In the genomic region with DNA sequence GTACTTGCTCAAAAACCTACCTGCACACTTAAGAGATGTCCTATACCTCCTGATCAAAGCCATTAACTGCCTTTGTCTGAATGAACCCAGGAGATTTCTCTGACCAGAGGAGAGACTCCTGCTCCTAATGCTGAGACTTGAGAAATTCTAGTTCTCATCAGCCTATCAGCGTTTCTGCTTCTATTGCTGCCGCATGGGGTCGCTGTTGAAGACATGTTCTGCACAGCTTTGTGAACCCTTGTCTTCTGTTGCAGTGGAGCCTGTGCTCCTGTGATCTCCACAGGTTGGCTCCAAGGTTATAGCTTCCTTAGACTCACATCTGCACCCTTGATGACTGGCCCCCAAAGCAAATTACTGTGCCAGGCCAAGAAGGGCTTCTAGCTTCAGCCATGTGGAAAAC, we compare ENCODE assay signal across 1 cellular context.
TF ChIP-seq lines count a peak whose summit lies in the region.

No MANE protein-coding gene starts in this region.

TF ChIP-seq in H1, 55 proteins besides CTCF, POLR2A, EP300 and RAD21 (continued from another document):
- no peak for TF ChIP-seq SAP30 (IDR thresholded peaks at IDR 0.05; ENCODE audit: insufficient read depth, insufficient replicate concordance, low read length)
- TF ChIP-seq, protein P1, sequence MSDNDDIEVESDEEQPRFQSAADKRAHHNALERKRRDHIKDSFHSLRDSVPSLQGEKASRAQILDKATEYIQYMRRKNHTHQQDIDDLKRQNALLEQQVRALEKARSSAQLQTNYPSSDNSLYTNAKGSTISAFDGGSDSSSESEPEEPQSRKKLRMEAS (IDR thresholded peaks at IDR 0.05) = no peak
- TF ChIP-seq FOSL1 (IDR thresholded peaks at IDR 0.05; ENCODE audit: insufficient read depth, low read depth, low read length) = no peak
- TF ChIP-seq CEBPB (IDR thresholded peaks at IDR 0.05; ENCODE audit: low read depth, low read length) = no peak
- TF ChIP-seq, protein P2, sequence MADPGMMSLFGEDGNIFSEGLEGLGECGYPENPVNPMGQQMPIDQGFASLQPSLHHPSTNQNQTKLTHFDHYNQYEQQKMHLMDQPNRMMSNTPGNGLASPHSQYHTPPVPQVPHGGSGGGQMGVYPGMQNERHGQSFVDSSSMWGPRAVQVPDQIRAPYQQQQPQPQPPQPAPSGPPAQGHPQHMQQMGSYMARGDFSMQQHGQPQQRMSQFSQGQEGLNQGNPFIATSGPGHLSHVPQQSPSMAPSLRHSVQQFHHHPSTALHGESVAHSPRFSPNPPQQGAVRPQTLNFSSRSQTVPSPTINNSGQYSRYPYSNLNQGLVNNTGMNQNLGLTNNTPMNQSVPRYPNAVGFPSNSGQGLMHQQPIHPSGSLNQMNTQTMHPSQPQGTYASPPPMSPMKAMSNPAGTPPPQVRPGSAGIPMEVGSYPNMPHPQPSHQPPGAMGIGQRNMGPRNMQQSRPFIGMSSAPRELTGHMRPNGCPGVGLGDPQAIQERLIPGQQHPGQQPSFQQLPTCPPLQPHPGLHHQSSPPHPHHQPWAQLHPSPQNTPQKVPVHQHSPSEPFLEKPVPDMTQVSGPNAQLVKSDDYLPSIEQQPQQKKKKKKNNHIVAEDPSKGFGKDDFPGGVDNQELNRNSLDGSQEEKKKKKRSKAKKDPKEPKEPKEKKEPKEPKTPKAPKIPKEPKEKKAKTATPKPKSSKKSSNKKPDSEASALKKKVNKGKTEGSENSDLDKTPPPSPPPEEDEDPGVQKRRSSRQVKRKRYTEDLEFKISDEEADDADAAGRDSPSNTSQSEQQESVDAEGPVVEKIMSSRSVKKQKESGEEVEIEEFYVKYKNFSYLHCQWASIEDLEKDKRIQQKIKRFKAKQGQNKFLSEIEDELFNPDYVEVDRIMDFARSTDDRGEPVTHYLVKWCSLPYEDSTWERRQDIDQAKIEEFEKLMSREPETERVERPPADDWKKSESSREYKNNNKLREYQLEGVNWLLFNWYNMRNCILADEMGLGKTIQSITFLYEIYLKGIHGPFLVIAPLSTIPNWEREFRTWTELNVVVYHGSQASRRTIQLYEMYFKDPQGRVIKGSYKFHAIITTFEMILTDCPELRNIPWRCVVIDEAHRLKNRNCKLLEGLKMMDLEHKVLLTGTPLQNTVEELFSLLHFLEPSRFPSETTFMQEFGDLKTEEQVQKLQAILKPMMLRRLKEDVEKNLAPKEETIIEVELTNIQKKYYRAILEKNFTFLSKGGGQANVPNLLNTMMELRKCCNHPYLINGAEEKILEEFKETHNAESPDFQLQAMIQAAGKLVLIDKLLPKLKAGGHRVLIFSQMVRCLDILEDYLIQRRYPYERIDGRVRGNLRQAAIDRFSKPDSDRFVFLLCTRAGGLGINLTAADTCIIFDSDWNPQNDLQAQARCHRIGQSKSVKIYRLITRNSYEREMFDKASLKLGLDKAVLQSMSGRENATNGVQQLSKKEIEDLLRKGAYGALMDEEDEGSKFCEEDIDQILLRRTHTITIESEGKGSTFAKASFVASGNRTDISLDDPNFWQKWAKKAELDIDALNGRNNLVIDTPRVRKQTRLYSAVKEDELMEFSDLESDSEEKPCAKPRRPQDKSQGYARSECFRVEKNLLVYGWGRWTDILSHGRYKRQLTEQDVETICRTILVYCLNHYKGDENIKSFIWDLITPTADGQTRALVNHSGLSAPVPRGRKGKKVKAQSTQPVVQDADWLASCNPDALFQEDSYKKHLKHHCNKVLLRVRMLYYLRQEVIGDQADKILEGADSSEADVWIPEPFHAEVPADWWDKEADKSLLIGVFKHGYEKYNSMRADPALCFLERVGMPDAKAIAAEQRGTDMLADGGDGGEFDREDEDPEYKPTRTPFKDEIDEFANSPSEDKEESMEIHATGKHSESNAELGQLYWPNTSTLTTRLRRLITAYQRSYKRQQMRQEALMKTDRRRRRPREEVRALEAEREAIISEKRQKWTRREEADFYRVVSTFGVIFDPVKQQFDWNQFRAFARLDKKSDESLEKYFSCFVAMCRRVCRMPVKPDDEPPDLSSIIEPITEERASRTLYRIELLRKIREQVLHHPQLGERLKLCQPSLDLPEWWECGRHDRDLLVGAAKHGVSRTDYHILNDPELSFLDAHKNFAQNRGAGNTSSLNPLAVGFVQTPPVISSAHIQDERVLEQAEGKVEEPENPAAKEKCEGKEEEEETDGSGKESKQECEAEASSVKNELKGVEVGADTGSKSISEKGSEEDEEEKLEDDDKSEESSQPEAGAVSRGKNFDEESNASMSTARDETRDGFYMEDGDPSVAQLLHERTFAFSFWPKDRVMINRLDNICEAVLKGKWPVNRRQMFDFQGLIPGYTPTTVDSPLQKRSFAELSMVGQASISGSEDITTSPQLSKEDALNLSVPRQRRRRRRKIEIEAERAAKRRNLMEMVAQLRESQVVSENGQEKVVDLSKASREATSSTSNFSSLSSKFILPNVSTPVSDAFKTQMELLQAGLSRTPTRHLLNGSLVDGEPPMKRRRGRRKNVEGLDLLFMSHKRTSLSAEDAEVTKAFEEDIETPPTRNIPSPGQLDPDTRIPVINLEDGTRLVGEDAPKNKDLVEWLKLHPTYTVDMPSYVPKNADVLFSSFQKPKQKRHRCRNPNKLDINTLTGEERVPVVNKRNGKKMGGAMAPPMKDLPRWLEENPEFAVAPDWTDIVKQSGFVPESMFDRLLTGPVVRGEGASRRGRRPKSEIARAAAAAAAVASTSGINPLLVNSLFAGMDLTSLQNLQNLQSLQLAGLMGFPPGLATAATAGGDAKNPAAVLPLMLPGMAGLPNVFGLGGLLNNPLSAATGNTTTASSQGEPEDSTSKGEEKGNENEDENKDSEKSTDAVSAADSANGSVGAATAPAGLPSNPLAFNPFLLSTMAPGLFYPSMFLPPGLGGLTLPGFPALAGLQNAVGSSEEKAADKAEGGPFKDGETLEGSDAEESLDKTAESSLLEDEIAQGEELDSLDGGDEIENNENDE (IDR thresholded peaks at IDR 0.05; ENCODE audit: insufficient replicate concordance, low read length) = no peak
- no peak for TF ChIP-seq SUZ12 (IDR thresholded peaks at IDR 0.05; ENCODE audit: low read length)
- TF ChIP-seq TAF1 (IDR thresholded peaks at IDR 0.05; ENCODE audit: low read depth, low read length) = no peak
- no peak for TF ChIP-seq MAFK (IDR thresholded peaks at IDR 0.05; ENCODE audit: low read depth, low read length)
- TF ChIP-seq KDM1A (IDR thresholded peaks at IDR 0.05; ENCODE audit: borderline replicate concordance, low read length) = no peak
- no peak for TF ChIP-seq SRF (IDR thresholded peaks at IDR 0.05; ENCODE audit: low read depth, low read length)
- no peak for TF ChIP-seq TAF7 (optimal IDR thresholded peaks at IDR 0.05; ENCODE audit: borderline replicate concordance, low read depth, low read length)
- no peak for TF ChIP-seq EZH2 (IDR thresholded peaks at IDR 0.05; ENCODE audit: low read depth, low read length, severe bottlenecking)
- TF ChIP-seq POLR2AphosphoS5 (IDR thresholded peaks at IDR 0.05; ENCODE audit: low read depth, low read length) = no peak
- no peak for TF ChIP-seq CHD1 (IDR thresholded peaks at IDR 0.05; ENCODE audit: low read depth, low read length)
- no peak for TF ChIP-seq GTF2F1 (IDR thresholded peaks at IDR 0.05; ENCODE audit: borderline replicate concordance, low read depth, low read length)
- TF ChIP-seq NANOG (IDR thresholded peaks at IDR 0.05; ENCODE audit: insufficient read depth, low read depth, low read length, poor library complexity, severe bottlenecking) = no peak
- TF ChIP-seq SIN3A (conservative IDR thresholded peaks at IDR 0.05 in 1 of 2, IDR thresholded peaks at IDR 0.05 in 1 of 2; ENCODE audit: low read depth in 1 of 2, low read length in 2 of 2) = no peak
